ENCODE assay signal across 1 cellular context in genomic region chr6:87146363-87146762, GRCh38.
TF ChIP-seq lines count a peak whose summit lies in the region.

No MANE protein-coding gene starts in this region.

TF ChIP-seq in GM12878, 131 proteins besides CTCF, POLR2A, EP300 and RAD21 (continued from another document):
- 0 out of 2 replicates have a peak, but pooled peaks have one; percentile 8 for TF ChIP-seq PKNOX1 (IDR thresholded peaks at IDR 0.05)
